ENCODE assay signal across 8 cellular contexts in genomic region chr5:172188033-172188892, GRCh38. TPM values are rescaled to one million over a fixed set of nuclear protein-coding genes. Genes with fewer than 3 reads are reported as not detected.
A peak's percentile ranks its signal among the peaks of the same experiment; 100 is the strongest.
DNase-seq lines count a peak whose midpoint lies in the region; ATAC-seq, FAIRE-seq and TF ChIP-seq lines count a peak whose summit lies in the region.

Gene STK10 (minus strand): TSS chr5:172188224. CDS start chr5:172188042, 182 bp downstream.

- no peaks in the 10 kb centered on the region for H3K27me3 ChIP-seq in keratinocyte (ENCODE audit: control insufficient read depth, extremely low read depth, insufficient read depth, low read length)

- H3K36me3 ChIP-seq in keratinocyte (ENCODE audit: control insufficient read depth in 2 of 2, extremely low read depth in 1 of 2, insufficient read depth in 2 of 2, low read length in 2 of 2), result peaks cover 0 to 3% of the 10 kb centered on the region in 2 experiments

- FAIRE-seq in keratinocyte (lab: Jason Lieb, UNC), result no peak

- peaks cover 5% of the 10 kb centered on the region for H4K20me1 ChIP-seq in keratinocyte (ENCODE audit: control insufficient read depth, extremely low read depth, insufficient read depth, low read length)

- peak within 1 kb of the TSS; percentile 94 for H3K27ac ChIP-seq in keratinocyte (ENCODE audit: control insufficient read depth, insufficient read depth, low read length)

- TF ChIP-seq CTCF in keratinocyte (optimal IDR thresholded peaks at IDR 0.05 in 1 of 3, IDR thresholded peaks at IDR 0.05 in 1 of 3, conservative IDR thresholded peaks at IDR 0.05 in 1 of 3; ENCODE audit: extremely low read depth in 1 of 3, insufficient read depth in 2 of 3, low read length in 3 of 3), result peak; percentile 77 to 100 (median 95)

- peaks cover 2% of the 10 kb centered on the region for H3K9me1 ChIP-seq in keratinocyte (ENCODE audit: control insufficient read depth, extremely low read depth, insufficient read depth, low read length)

- dilution Hi-C loops in keratinocyte (cut with MboI; ENCODE audit: extremely low pct_ligation_motif_present, low sequenced_read_pairs), result no loop called here

- peak; percentile 68 for ATAC-seq in GM19025 (IDR thresholded peaks at IDR 0.05; ENCODE audit: low read depth, unreplicated experiment)
- peak; percentile 71 for ATAC-seq in HG03280 (IDR thresholded peaks at IDR 0.05; ENCODE audit: unreplicated experiment)
- peak; percentile 82 to 85 for ATAC-seq in activated CD4-positive, CD25-positive, alpha-beta regulatory T cell treated with anti-CD3 and anti-CD28 coated beads, Interleukin-2, amount 50 U/mL, for 24 hours

- DNase-seq in AML-193 (lab: John Stamatoyannopoulos, UW) (peak; percentile 74 to 86), NCI-H446 treated with DMSO at 0.1 percent for 48 hours (lab: John Stamatoyannopoulos, UW) (peak; percentile 67), cerebellar cortex (ENCODE audit: low spot score) (peak; percentile 89), keratinocyte (ENCODE audit: low read depth, low spot score) (no peak)
- DNase-seq in stimulated activated CD4-positive, alpha-beta T cell treated with anti-CD3 and anti-CD28 coated beads, Interleukin-12 subunit alpha, Interleukin-12 subunit beta, amount 100 ng/mL, for 48 hours (ENCODE audit: low read depth in 2 of 3, low spot score in 1 of 3), result peak; percentile 80 to 88 (median 84)

- peak within 1 kb of the TSS; percentile 92 for H3K9ac ChIP-seq in keratinocyte (ENCODE audit: control insufficient read depth, extremely low read depth, insufficient read depth, low read length)

- H3K79me2 ChIP-seq in keratinocyte (ENCODE audit: control insufficient read depth, insufficient read depth, low read length), result peaks cover 33% of the 10 kb centered on the region

- H3K4me3 ChIP-seq in keratinocyte (ENCODE audit: control insufficient read depth in 2 of 3, extremely low read depth in 1 of 3, insufficient read depth in 2 of 3, low read depth in 1 of 3, low read length in 3 of 3), result peak within 1 kb of the TSS; percentile 97 to 99 (median 97)

- H3K4me2 ChIP-seq in keratinocyte (ENCODE audit: control insufficient read depth, extremely low read depth, insufficient read depth, low read depth, low read length), result peak within 1 kb of the TSS; percentile 97

- H3K9me3 ChIP-seq in keratinocyte (ENCODE audit: control insufficient read depth, low read depth, low read length), result no peaks in the 10 kb centered on the region

- peak within 1 kb of the TSS; percentile 79 for H2AFZ ChIP-seq in keratinocyte (ENCODE audit: control insufficient read depth, low read length)

- H3K4me1 ChIP-seq in keratinocyte (ENCODE audit: control insufficient read depth, extremely low read depth, insufficient read depth, low read length), result peaks cover 17% of the 10 kb centered on the region

RNA-seq across cellular contexts. Expression of gene STK10, which starts in this region (rescaled TPM):
- polyA plus RNA-seq in keratinocyte, result 13.3 to 22.7 TPM (median 19.8 TPM) in 3 replicates
- polyA plus RNA-seq in keratinocyte (2011; ENCODE audit: low read depth), result 15.0 TPM
- polyA plus RNA-seq in keratinocyte (2011; cell fraction: cytosol; rRNA removed), result 13.2 and 18.0 TPM in 2 replicates
- 54.7 and 65.4 TPM in 2 replicates for polyA plus RNA-seq in keratinocyte (2011; cell fraction: nucleus; rRNA removed)
- polyA plus RNA-seq in keratinocyte (2012; ENCODE audit: low replicate concordance), result 15.3 and 32.5 TPM in 2 replicates
- 28.7 to 110 TPM (median 46.6 TPM) in 3 replicates for polyA minus RNA-seq in keratinocyte
- 36.4 TPM for polyA minus RNA-seq in keratinocyte (2011; cell fraction: cytosol; rRNA and poly(A)+ RNA removed)
- 47.3 and 72.0 TPM in 2 replicates for polyA minus RNA-seq in keratinocyte (2011; cell fraction: nucleus; rRNA and poly(A)+ RNA removed)
